1 cellular context compared by ENCODE assay signal in genomic region chr20:37313546-37314091, GRCh38.
TF ChIP-seq lines count a peak whose summit lies in the region.

No MANE protein-coding gene starts in this region.

TF ChIP-seq in SK-N-SH, 30 proteins besides CTCF, POLR2A, EP300 and RAD21 (continued from another document):
- TF ChIP-seq FOSL2 (IDR thresholded peaks at IDR 0.05; ENCODE audit: borderline replicate concordance, low read depth), result no peak
